In genomic region chr2:46360303-46360702, GRCh38 we compare ENCODE assay signal across 24 cellular contexts.
"Had no signal": no experiment of that assay in that cellular context is flagged by ENCODE, and none has a peak within 500 bp of the region (broad histone marks: within the 10 kb centered on the region; RNA-seq: fewer than 3 reads in every experiment).

No MANE protein-coding gene starts in this region.

- DNase-seq: colonic mucosa; cortex of kidney; effector CD8-positive, alpha-beta T cell; effector memory CD8-positive, alpha-beta T cell; endodermal cell; foreskin keratinocyte; heart left ventricle; hypothalamus; immature natural killer cell; islet precursor cell; kidney; kidney glomerular epithelial cell; left colon; left ventricle myocardium superior; mesenchymal stem cell; mucosa of descending colon; naive B cell; naive thymus-derived CD8-positive, alpha-beta T cell had no signal

- H2AFZ ChIP-seq: hepatocyte had no signal

- H3K9me3 Mint-ChIP-seq: dendritic cell treated with granulocyte-macrophage colony-stimulating factor and Interleukin-4, amounts not matched to agents 40 ng/mL and 50 ng/mL, for 4 days; effector memory CD8-positive, alpha-beta T cell; immature natural killer cell; mesothelial cell of epicardium; naive B cell; naive thymus-derived CD8-positive, alpha-beta T cell had no signal

- H3K36me3 ChIP-seq: colonic mucosa had no signal

- H3K27me3 Mint-ChIP-seq: dendritic cell treated with granulocyte-macrophage colony-stimulating factor and Interleukin-4, amounts not matched to agents 40 ng/mL and 50 ng/mL, for 4 days; effector memory CD8-positive, alpha-beta T cell; naive thymus-derived CD8-positive, alpha-beta T cell had no signal

- H3K4me3 ChIP-seq: colonic mucosa, esophagus muscularis mucosa, gastroesophageal sphincter, heart left ventricle, hepatocyte, lung, mucosa of descending colon had no signal

- H3K36me3 Mint-ChIP-seq: immature natural killer cell; naive B cell; naive thymus-derived CD8-positive, alpha-beta T cell had no signal

- H3K9me3 ChIP-seq: colonic mucosa, esophagus muscularis mucosa, gastroesophageal sphincter, heart left ventricle, mucosa of descending colon had no signal

- H3K27me3 ChIP-seq: colonic mucosa, esophagus muscularis mucosa, foreskin keratinocyte, gastroesophageal sphincter, heart left ventricle, hepatocyte had no signal

- H3K27ac ChIP-seq: colonic mucosa, esophagus muscularis mucosa, foreskin keratinocyte, gastroesophageal sphincter, heart left ventricle, hepatocyte had no signal

- H3K4me1 ChIP-seq: colonic mucosa, foreskin keratinocyte had no signal

- H3K4me1 Mint-ChIP-seq: naive B cell had no signal

- H3K27ac Mint-ChIP-seq: dendritic cell treated with granulocyte-macrophage colony-stimulating factor and Interleukin-4, amounts not matched to agents 40 ng/mL and 50 ng/mL, for 4 days; endodermal cell; immature natural killer cell; mesothelial cell of epicardium; naive B cell had no signal

- H3K4me2 ChIP-seq: hepatocyte had no signal

- H3K4me3 Mint-ChIP-seq: dendritic cell treated with granulocyte-macrophage colony-stimulating factor and Interleukin-4, amounts not matched to agents 40 ng/mL and 50 ng/mL, for 4 days; effector memory CD8-positive, alpha-beta T cell; endodermal cell; immature natural killer cell; mesothelial cell of epicardium; naive B cell; naive thymus-derived CD8-positive, alpha-beta T cell had no signal
